6 cellular contexts compared by ENCODE assay signal in the genomic region with DNA sequence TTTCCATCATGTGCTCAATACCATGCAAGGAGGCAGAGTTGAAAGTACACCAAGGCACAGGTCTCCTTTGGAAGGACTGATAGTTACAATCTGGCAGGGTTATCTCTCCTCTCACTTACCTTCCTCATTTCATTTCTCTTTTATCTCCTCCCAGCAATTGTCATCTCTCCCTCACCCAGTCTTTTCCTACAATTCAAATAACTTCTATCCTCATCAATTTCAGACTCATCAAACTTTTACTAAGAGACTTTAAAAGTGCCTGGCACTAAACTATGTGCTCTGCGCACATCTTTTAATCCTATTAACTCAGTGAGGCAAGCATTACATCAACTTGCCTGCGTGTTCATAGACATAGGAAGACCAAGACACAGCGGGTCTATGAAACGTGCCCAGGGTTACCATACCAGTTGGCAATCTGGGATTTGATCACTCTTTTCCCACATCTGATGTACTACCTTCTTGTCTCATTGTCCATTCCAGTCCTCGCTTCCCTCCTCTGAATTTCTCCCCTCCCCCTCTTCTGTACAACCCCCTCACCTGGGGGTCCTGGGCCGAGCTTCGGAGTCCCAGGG. TPM values are rescaled to one million over a fixed set of nuclear protein-coding genes. Genes with fewer than 3 reads are reported as not detected.
DNase-seq lines count a peak whose midpoint lies in the region; TF ChIP-seq lines count a peak whose summit lies in the region.

No MANE protein-coding gene starts in this region.

- H3K9me3 Mint-ChIP-seq in activated naive CD4-positive, alpha-beta T cell treated with anti-CD3 and anti-CD28 coated beads, Interleukin-2, amount 50 U/mL, for 24 hours, result no peaks in the 10 kb centered on the region
- peaks cover 0 to 3% (median 0%) of the 10 kb centered on the region in 5 experiments for H3K9me3 Mint-ChIP-seq in brain
- no peaks in the 10 kb centered on the region for H3K9me3 Mint-ChIP-seq in nephron

- no peaks in the 10 kb centered on the region for H3K27me3 Mint-ChIP-seq in activated naive CD4-positive, alpha-beta T cell treated with anti-CD3 and anti-CD28 coated beads, Interleukin-2, amount 50 U/mL, for 24 hours
- peaks cover 2% of the 10 kb centered on the region for H3K27me3 Mint-ChIP-seq in brain
- no peaks in the 10 kb centered on the region for H3K27me3 Mint-ChIP-seq in nephron (ENCODE audit: low read depth)

- H3K36me3 Mint-ChIP-seq in activated naive CD4-positive, alpha-beta T cell treated with anti-CD3 and anti-CD28 coated beads, Interleukin-2, amount 50 U/mL, for 24 hours, result peaks cover 5% of the 10 kb centered on the region
- H3K36me3 Mint-ChIP-seq in brain (peaks cover 36% of the 10 kb centered on the region), nephron (ENCODE audit: low read depth) (peaks cover 19% of the 10 kb centered on the region)

- peak overlapping the region; percentile 88 for H3K27ac Mint-ChIP-seq in activated naive CD4-positive, alpha-beta T cell treated with anti-CD3 and anti-CD28 coated beads, Interleukin-2, amount 50 U/mL, for 24 hours
- H3K27ac Mint-ChIP-seq in brain (peak overlapping the region; percentile 32 to 100 (median 88)), nephron (peak overlapping the region; percentile 71 to 100 (median 99))

- no peak for DNase-seq in activated naive CD4-positive, alpha-beta T cell treated with Interleukin-2 at 50 U/mL for 16 hours
- no peak for DNase-seq in NCI-H1930 (lab: John Stamatoyannopoulos, UW)
- DNase-seq in effector CD4-positive, alpha-beta T cell, result no peak

- TF ChIP-seq CTCF in brain (conservative IDR thresholded peaks at IDR 0.05), result no peak
- no peak for TF ChIP-seq CTCF in nephron (IDR thresholded peaks at IDR 0.05; ENCODE audit: unreplicated experiment in 3 of 3)

- peak overlapping the region; percentile 94 for H3K4me3 Mint-ChIP-seq in activated naive CD4-positive, alpha-beta T cell treated with anti-CD3 and anti-CD28 coated beads, Interleukin-2, amount 50 U/mL, for 24 hours
- H3K4me3 Mint-ChIP-seq in brain (peak overlapping the region; percentile 90 to 98 (median 95)), nephron (peak overlapping the region; percentile 73 to 100 (median 80))

- peaks cover 38% of the 10 kb centered on the region for H3K4me1 Mint-ChIP-seq in activated naive CD4-positive, alpha-beta T cell treated with anti-CD3 and anti-CD28 coated beads, Interleukin-2, amount 50 U/mL, for 24 hours
- peaks cover 35% of the 10 kb centered on the region for H3K4me1 Mint-ChIP-seq in brain
- H3K4me1 Mint-ChIP-seq in nephron, result peaks cover 27% of the 10 kb centered on the region

RNA-seq across cellular contexts. Expression of a gene that starts 1.2 kb away (rescaled TPM):
- polyA plus RNA-seq in brain (ENCODE audit: insufficient read depth, low read depth, low replicate concordance), result 82.5 TPM

RNA-seq across cellular contexts. Expression of a gene that starts 12.4 kb away (rescaled TPM):
- polyA plus RNA-seq in brain (ENCODE audit: insufficient read depth, low read depth, low replicate concordance), result 166 TPM

RNA-seq across cellular contexts. Expression of a gene that starts 17.3 kb away (rescaled TPM):
- 8.1 TPM for polyA plus RNA-seq in brain (ENCODE audit: insufficient read depth, low read depth, low replicate concordance)

RNA-seq across cellular contexts. Expression of a gene that starts 20.7 kb away (rescaled TPM):
- polyA plus RNA-seq in brain (ENCODE audit: insufficient read depth, low read depth, low replicate concordance), result 7.6 TPM

RNA-seq across cellular contexts. Expression of a gene that starts 21.0 kb away (rescaled TPM):
- 286 TPM for polyA plus RNA-seq in brain (ENCODE audit: insufficient read depth, low read depth, low replicate concordance)
